In genomic region chr2:98749053-98749450, GRCh38 we compare ENCODE assay signal across 9 cellular contexts. TPM values are rescaled to one million over a fixed set of nuclear protein-coding genes. Genes with fewer than 3 reads are reported as not detected.
DNase-seq lines count a peak whose midpoint lies in the region; ATAC-seq and TF ChIP-seq lines count a peak whose summit lies in the region.
"Had no signal": no experiment of that assay in that cellular context is flagged by ENCODE, and none has a peak within 500 bp of the region (broad histone marks: within the 10 kb centered on the region; RNA-seq: fewer than 3 reads in every experiment).

No MANE protein-coding gene starts in this region.

- no peaks in the 10 kb centered on the region for H3K36me3 Mint-ChIP-seq in activated naive CD4-positive, alpha-beta T cell treated with anti-CD3 and anti-CD28 coated beads, Interleukin-2, amount 50 U/mL, for 24 hours

- TF ChIP-seq POLR2A in gastroesophageal sphincter (IDR thresholded peaks at IDR 0.05) (no peak), vagina (IDR thresholded peaks at IDR 0.05) (no peak)

- H3K27ac Mint-ChIP-seq in activated naive CD4-positive, alpha-beta T cell treated with anti-CD3 and anti-CD28 coated beads, Interleukin-2, amount 50 U/mL, for 24 hours, result peak overlapping the region; percentile 48

- no peak overlapping the region for H3K27ac ChIP-seq in gastroesophageal sphincter
- no peak overlapping the region for H3K27ac ChIP-seq in tibial artery
- no peak overlapping the region for H3K27ac ChIP-seq in vagina

- no peak for TF ChIP-seq CTCF in gastroesophageal sphincter (IDR thresholded peaks at IDR 0.05)
- TF ChIP-seq CTCF in tibial artery (IDR thresholded peaks at IDR 0.05), result no peak
- no peak for TF ChIP-seq CTCF in vagina (IDR thresholded peaks at IDR 0.05)

- H3K27me3 ChIP-seq in gastroesophageal sphincter, result peaks cover 3% of the 10 kb centered on the region
- no peaks in the 10 kb centered on the region for H3K27me3 ChIP-seq in tibial artery
- H3K27me3 ChIP-seq in vagina, result no peaks in the 10 kb centered on the region

- intact Hi-C loops in tibial artery (cut with DNase I; ENCODE audit: low total_unique reads) (no loop called here), vagina (cut with DNase I) (no loop called here)

- TF ChIP-seq EP300 in gastroesophageal sphincter (IDR thresholded peaks at IDR 0.05), result no peak

- no peaks in the 10 kb centered on the region for H3K9me3 Mint-ChIP-seq in activated naive CD4-positive, alpha-beta T cell treated with anti-CD3 and anti-CD28 coated beads, Interleukin-2, amount 50 U/mL, for 24 hours

- H3K36me3 ChIP-seq in gastroesophageal sphincter (no peaks in the 10 kb centered on the region), tibial artery (no peaks in the 10 kb centered on the region), vagina (no peaks in the 10 kb centered on the region)

- H3K4me3 ChIP-seq in gastroesophageal sphincter, result no peak overlapping the region
- no peak overlapping the region for H3K4me3 ChIP-seq in tibial artery
- no peak overlapping the region for H3K4me3 ChIP-seq in vagina

- H3K4me1 Mint-ChIP-seq in activated naive CD4-positive, alpha-beta T cell treated with anti-CD3 and anti-CD28 coated beads, Interleukin-2, amount 50 U/mL, for 24 hours, result peaks cover 68% of the 10 kb centered on the region

- ATAC-seq in gastroesophageal sphincter, result peak; percentile 77

- no peaks in the 10 kb centered on the region for H3K9me3 ChIP-seq in gastroesophageal sphincter
- H3K9me3 ChIP-seq in tibial artery, result no peaks in the 10 kb centered on the region
- H3K9me3 ChIP-seq in vagina, result no peaks in the 10 kb centered on the region

- H3K4me3 Mint-ChIP-seq in activated naive CD4-positive, alpha-beta T cell treated with anti-CD3 and anti-CD28 coated beads, Interleukin-2, amount 50 U/mL, for 24 hours, result no peak overlapping the region

- DNase-seq in activated naive CD4-positive, alpha-beta T cell treated with anti-CD3 and anti-CD28 coated beads, Interleukin-2, amount 50 U/mL, for 16 hours, result no peak
- DNase-seq in NCI-H69 (lab: John Stamatoyannopoulos, UW) (peak; percentile 57), tibial artery (peak; percentile 56 to 76), NCI-H510A treated with DMSO at 0.1 percent for 48 hours (lab: John Stamatoyannopoulos, UW) (no peak), vagina (ENCODE audit: extremely low spot score in 2 of 2) (no peak), HPDE6-E6E7 (ENCODE audit: extremely low spot score) (no peak)
- DNase-seq: NCI-H2081 treated with DMSO at 0.1 percent for 48 hours had no signal

- H3K27me3 Mint-ChIP-seq in activated naive CD4-positive, alpha-beta T cell treated with anti-CD3 and anti-CD28 coated beads, Interleukin-2, amount 50 U/mL, for 24 hours, result no peaks in the 10 kb centered on the region

- H3K4me1 ChIP-seq in gastroesophageal sphincter, result no peaks in the 10 kb centered on the region
- no peaks in the 10 kb centered on the region for H3K4me1 ChIP-seq in tibial artery
- peaks cover under 1% of the 10 kb centered on the region for H3K4me1 ChIP-seq in vagina

RNA-seq across cellular contexts. Expression of gene MGAT4A, which starts 18.1 kb away (rescaled TPM):
- total RNA-seq in gastroesophageal sphincter (10 to 100 TPM; 12.7 to 33.0 (median 21.2) TPM), vagina (20.6 TPM)

Comparison
In these comparisons a context has a peak if more than half of its experiments do, and no peak if none do; other contexts are left out.
1. DNase-seq: peak in NCI-H69 (single experiment) and tibial artery (2 of 2); none in activated naive CD4-positive, alpha-beta T cell treated with anti-CD3 and anti-CD28 coated beads, Interleukin-2, amount 50 U/mL, for 16 hours (single experiment), NCI-H510A treated with DMSO at 0.1 percent for 48 hours (single experiment), vagina (0 of 2) and HPDE6-E6E7 (single experiment).